Comparison of ENCODE assay signal across 21 cellular contexts in genomic region chr3:24956613-24957012, GRCh38.
"Had no signal": no experiment of that assay in that cellular context is flagged by ENCODE, and none has a peak within 500 bp of the region (broad histone marks: within the 10 kb centered on the region; RNA-seq: fewer than 3 reads in every experiment).

No MANE protein-coding gene starts in this region.

- DNase-seq: Kasumi-1, MM.1S, NCI-H1092 treated with DMSO at 0.1 percent for 48 hours, NCI-H1436, NCI-H187, NCI-H2029, NCI-H2081 treated with DMSO at 0.1 percent for 48 hours, NCI-H2171, NCI-H226, NCI-H446, NCI-H510A, NCI-H524 treated with DMSO at 0.1 percent for 48 hours, NCI-H69, NCI-H774, SHP77, SK-N-SH had no signal

- H3K27me3 Mint-ChIP-seq: IgD-negative memory B cell had no signal

- H3K4me1 Mint-ChIP-seq: IgD-negative memory B cell had no signal

- H3K9me3 ChIP-seq: SK-N-SH had no signal

- H3K4me3 Mint-ChIP-seq: IgD-negative memory B cell had no signal

- H3K27ac ChIP-seq: KMS-11, RWPE1 had no signal

- ATAC-seq: K562 had no signal

- H3K36me3 Mint-ChIP-seq: IgD-negative memory B cell had no signal

- H3K27ac Mint-ChIP-seq: IgD-negative memory B cell had no signal

- H3K4me3 ChIP-seq: K562 had no signal

- FAIRE-seq: K562, RCC 7860 had no signal
